8 cellular contexts compared by ENCODE assay signal in the genomic region with DNA sequence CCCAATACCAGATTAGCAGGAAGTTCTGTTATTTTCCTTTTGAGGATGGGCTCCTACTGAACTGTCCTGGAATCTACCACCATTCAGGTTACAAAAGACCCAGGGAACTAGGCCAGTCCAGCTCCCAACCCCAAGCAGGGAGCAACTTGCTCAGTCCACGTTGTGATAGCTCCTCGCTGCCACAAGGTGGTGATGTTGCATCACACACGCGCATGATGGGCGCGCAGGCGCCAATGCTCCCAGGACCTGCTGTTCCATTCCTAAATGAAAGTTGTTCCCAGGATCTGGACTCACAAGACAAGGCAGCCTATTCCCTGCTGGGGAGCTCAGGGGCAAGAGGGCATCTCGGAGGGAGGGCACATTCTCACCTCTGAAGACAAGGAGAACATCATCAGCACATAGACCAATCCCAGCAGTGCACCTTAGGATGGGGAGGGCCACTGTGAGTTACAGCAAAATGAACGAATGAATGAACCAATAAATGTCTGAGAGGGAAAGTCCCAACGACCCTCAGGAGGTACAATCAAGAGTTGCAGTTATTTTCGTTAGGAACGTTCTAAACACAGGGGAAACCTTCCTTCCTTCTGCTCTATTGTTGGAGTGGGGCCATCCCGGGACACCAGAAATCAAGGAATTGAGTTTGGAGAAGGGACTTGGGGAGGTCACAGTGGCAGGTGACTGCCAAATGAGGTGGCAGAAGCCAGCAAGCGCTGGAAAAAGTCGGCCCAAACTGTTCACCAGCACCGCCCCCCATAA. TPM values are rescaled to one million over a fixed set of nuclear protein-coding genes. Genes with fewer than 3 reads are reported as not detected.
DNase-seq lines count a peak whose midpoint lies in the region; ATAC-seq and TF ChIP-seq lines count a peak whose summit lies in the region.
"Not testable (repeated sequence)": the region's sequence is repeated elsewhere in the genome, so short reads cannot be mapped to it uniquely, and the experiment has no call there.

No MANE protein-coding gene starts in this region.

- not testable (repeated sequence) for H3K27me3 ChIP-seq in AG04450 (ENCODE audit: control insufficient read depth, insufficient read depth, low read length); liver (ENCODE audit: control insufficient read depth in 4 of 4, insufficient read depth in 4 of 4, low read length in 3 of 4); spleen (replicated peaks in 1 of 7)

- peak overlapping the region in 1 of 2 donors; percentile 42 for H3K9ac ChIP-seq in liver (ENCODE audit: low read depth in 1 of 2, low read length in 2 of 2)

- not testable (repeated sequence) for H3K36me3 Mint-ChIP-seq in endothelial cell (ENCODE audit: low read depth, unreplicated experiment)

- POLR2A ChIA-PET in AG04450 (lab: Yijun Ruan, JAX), result interaction anchor here (1.2 kb wide), 1 partner anchor 8 kb away, joined by 10 read pairs; no protein-coding TSS in a partner anchor

- not testable (repeated sequence) for H3K9me3 Mint-ChIP-seq in endothelial cell (ENCODE audit: unreplicated experiment)

- H3K36me3 ChIP-seq in liver (ENCODE audit: control insufficient read depth in 4 of 4, insufficient read depth in 3 of 4, low read depth in 1 of 4, low read length in 3 of 4); spleen: not testable (repeated sequence)

- CTCF ChIA-PET in AG04450 (lab: Charles Lee), result interaction anchor here (0.8 to 4.2 kb wide), 3 partner anchors 9 to 58 kb away, joined by 3 to 24 read pairs (median 11); no protein-coding TSS in a partner anchor

- peak overlapping the region; percentile 66 for H3K4me3 ChIP-seq in AG04450 (ENCODE audit: low read depth, low read length)
- H3K4me3 ChIP-seq in liver (ENCODE audit: low read depth in 1 of 3, low read length in 3 of 3), result peak overlapping the region in 2 of 3 donors; percentile 32 to 44
- H3K4me3 ChIP-seq in spleen, result peak overlapping the region in 7 of 8 donors; percentile 57 to 94 (median 71)

- not testable (repeated sequence) for TF ChIP-seq POLR2A in spleen (IDR thresholded peaks at IDR 0.05)

- not testable (repeated sequence) for H3K9me3 ChIP-seq in AG04450 (ENCODE audit: control insufficient read depth, insufficient read depth, low read length); liver (ENCODE audit: control insufficient read depth in 4 of 4, low read length in 3 of 4); spleen

- H3K4me3 Mint-ChIP-seq in endothelial cell (ENCODE audit: unreplicated experiment), result peak overlapping the region; percentile 88

- intact Hi-C loops in spleen (cut with DNase I; ENCODE audit: low total_unique reads), result loop anchor here (2.0 kb wide), 1 partner anchor 56 kb away; no protein-coding TSS in a partner anchor

- H3K4me1 ChIP-seq in liver (ENCODE audit: control insufficient read depth in 4 of 4, insufficient read depth in 4 of 4, low read length in 3 of 4) (peaks cover 2 to 24% (median 21%) of the 10 kb centered on the region in 4 donors), spleen (peaks cover 17 to 48% (median 36%) of the 10 kb centered on the region in 6 donors)

- peak; percentile 34 for ATAC-seq in GM19023 (IDR thresholded peaks at IDR 0.05; ENCODE audit: unreplicated experiment)
- peak; percentile 46 for ATAC-seq in HG03565 (IDR thresholded peaks at IDR 0.05; ENCODE audit: unreplicated experiment)
- peak; percentile 83 for ATAC-seq in SK-N-SH treated with all-trans-retinoic acid at 6 μM for 48 hours

- not testable (repeated sequence) for H3K27me3 Mint-ChIP-seq in endothelial cell (ENCODE audit: unreplicated experiment)

- H3K27ac ChIP-seq in AG04450 (ENCODE audit: low read depth, low read length), result not testable (repeated sequence)
- H3K27ac ChIP-seq in liver (ENCODE audit: low read depth in 1 of 2, low read length in 2 of 2), result peak overlapping the region; percentile 98 to 99
- H3K27ac ChIP-seq in spleen, result peak overlapping the region in 7 of 8 donors; percentile 72 to 96 (median 90)

- peaks cover 12% of the 10 kb centered on the region for H3K4me1 Mint-ChIP-seq in endothelial cell (ENCODE audit: unreplicated experiment)

- DNase-seq in AG04450 (ENCODE audit: low read depth, low spot score); endothelial cell (ENCODE audit: low spot score); spleen: not testable (repeated sequence)
- peak; percentile 44 for DNase-seq in activated effector memory CD4-positive, alpha-beta T cell treated with Interleukin-2 at 50 U/mL for 16 hours

- H3K27ac Mint-ChIP-seq in endothelial cell (ENCODE audit: unreplicated experiment), result peak overlapping the region; percentile 54

- peak; percentile 77 to 81 for TF ChIP-seq RAD21 in liver (IDR thresholded peaks at IDR 0.05)

- peak; percentile 50 for TF ChIP-seq CTCF in AG04450 (IDR thresholded peaks at IDR 0.05; ENCODE audit: low read depth, low read length)
- TF ChIP-seq CTCF in endothelial cell (IDR thresholded peaks at IDR 0.05; ENCODE audit: unreplicated experiment), result peak; percentile 74
- TF ChIP-seq CTCF in liver (IDR thresholded peaks at IDR 0.05; ENCODE audit: low read depth, low read length, missing input control), result peak; percentile 37
- TF ChIP-seq CTCF in spleen (IDR thresholded peaks at IDR 0.05 in 8 of 11, conservative IDR thresholded peaks at IDR 0.05 in 3 of 11), result peak; percentile 46 to 89 (median 76)

- 2% methylated on average over 12 of the region's 16 CpGs for WGBS in liver
- 2 to 4% (median 3%) methylated on average over 9 to 14 of the region's 16 CpGs for WGBS in spleen, 5 donors

TF ChIP-seq in liver, 16 proteins besides CTCF, POLR2A, EP300 and RAD21:
- peak in 1 of 2 donors; percentile 11 for TF ChIP-seq HNF4A (conservative IDR thresholded peaks at IDR 0.05)
- TF ChIP-seq SP1 (IDR thresholded peaks at IDR 0.05), result peak; percentile 18

RNA-seq across cellular contexts. Expression of a gene that starts 1.3 kb away (rescaled TPM):
- polyA plus RNA-seq in AG04450 (2011; rRNA removed) (32.4 and 34.3 TPM in 2 replicates), liver (100 to 1,000 TPM in 1 of 2 donors, 10 to 100 TPM in 1; 61.7 to 127 TPM), spleen (10 to 100 TPM; 16.3 to 26.0 (median 17.0) TPM)
- polyA minus RNA-seq in AG04450 (2011; rRNA and poly(A)+ RNA removed), result 19.9 and 24.7 TPM in 2 replicates
- total RNA-seq in endothelial cell (ENCODE audit: unreplicated experiment) (58.8 TPM), liver (100 to 1,000 TPM in 1 of 2 donors, 10 to 100 TPM in 1; 11.5 to 124 TPM), spleen (10 to 100 TPM; 21.3 to 55.1 (median 37.2) TPM)

RNA-seq across cellular contexts. Expression of a gene that starts 27.1 kb away (rescaled TPM):
- polyA plus RNA-seq in AG04450 (2011; rRNA removed), result 107 and 120 TPM in 2 replicates
- polyA minus RNA-seq in AG04450 (2011; rRNA and poly(A)+ RNA removed), result 83.3 and 83.5 TPM in 2 replicates
- 186 TPM for total RNA-seq in endothelial cell (ENCODE audit: unreplicated experiment)
- 10 to 100 TPM; 24.0 to 31.2 TPM for total RNA-seq in liver
- 10 to 100 TPM; 32.3 to 32.4 TPM for polyA plus RNA-seq in liver
- 100 to 1,000 TPM; 145 to 222 (median 188) TPM for total RNA-seq in spleen
- polyA plus RNA-seq in spleen, result 100 to 1,000 TPM; 111 to 256 (median 193) TPM
